In genomic region chr11:8335186-8335585, GRCh38 we compare ENCODE assay signal across 16 cellular contexts.
A peak's percentile ranks its signal among the peaks of the same experiment; 100 is the strongest.
DNase-seq lines count a peak whose midpoint lies in the region; ATAC-seq, FAIRE-seq and TF ChIP-seq lines count a peak whose summit lies in the region.
"Had no signal": no experiment of that assay in that cellular context is flagged by ENCODE, and none has a peak within 500 bp of the region (broad histone marks: within the 10 kb centered on the region; RNA-seq: fewer than 3 reads in every experiment).

No MANE protein-coding gene starts in this region.

- DNase-seq in GM23338 (ENCODE audit: low spot score) (peak; percentile 46), HEK293T (ENCODE audit: extremely low spot score) (no peak), endodermal cell (peak; percentile 78), trophoblast cell (no peak), NCI-H1930 (lab: John Stamatoyannopoulos, UW) (no peak), GM12892 (ENCODE audit: insufficient read length) (no peak)
- DNase-seq: BE2C; Caco-2; CD8-positive, alpha-beta memory T cell; DMS53; GF-D8; HCEC 1CT; KBM-7 had no signal

- H3K9me3 ChIP-seq in endodermal cell (ENCODE audit: control insufficient read depth, low read length): no peaks in the 10 kb centered on the region
- H3K9me3 ChIP-seq in trophoblast cell (ENCODE audit: insufficient read depth, low read depth, low read length): no peaks in the 10 kb centered on the region
- H3K9me3 ChIP-seq: A549, BE2C, Caco-2 had no signal

- H3K4me1 Mint-ChIP-seq in GM23338 (peaks cover 28% of the 10 kb centered on the region), endodermal cell (peaks cover 15% of the 10 kb centered on the region)

- no peaks in the 10 kb centered on the region for H3K27me3 ChIP-seq in GM23338 (ENCODE audit: insufficient read depth)
- no peaks in the 10 kb centered on the region for H3K27me3 ChIP-seq in endodermal cell (ENCODE audit: control insufficient read depth, insufficient read depth, low read length, poor library complexity, severe bottlenecking)
- no peaks in the 10 kb centered on the region for H3K27me3 ChIP-seq in trophoblast cell (ENCODE audit: insufficient read depth, low read length)
- H3K27me3 ChIP-seq: BE2C had no signal

- no peak overlapping the region for H3K14ac ChIP-seq in trophoblast cell (ENCODE audit: low read length)

- no peaks in the 10 kb centered on the region for H3K36me3 Mint-ChIP-seq in GM23338 (ENCODE audit: low read depth)
- no peaks in the 10 kb centered on the region for H3K36me3 Mint-ChIP-seq in endodermal cell (ENCODE audit: low read depth)
- H3K36me3 Mint-ChIP-seq: CD8-positive, alpha-beta memory T cell had no signal

- POLR2A ChIA-PET in HEK293T (lab: Yijun Ruan, JAX): no interaction called here

- H4K12ac ChIP-seq in trophoblast cell (ENCODE audit: low read depth, low read length): no peak overlapping the region

- H4K91ac ChIP-seq in trophoblast cell (ENCODE audit: low read depth, low read length): peak overlapping the region; percentile 3

- no peak for FAIRE-seq in GM12892 (lab: Jason Lieb, UNC)
- FAIRE-seq: A549 had no signal

- no peak overlapping the region for H2BK5ac ChIP-seq in trophoblast cell (ENCODE audit: low read depth, low read length, poor library complexity)

- H3K4me3 ChIP-seq in GM23338 (no peak overlapping the region), endodermal cell (ENCODE audit: low read length) (no peak overlapping the region), trophoblast cell (ENCODE audit: low read depth, low read length) (no peak overlapping the region)
- H3K4me3 ChIP-seq: A549, GM23248 had no signal

- H3K36me3 ChIP-seq in GM23338 (ENCODE audit: insufficient read depth) (no peaks in the 10 kb centered on the region), endodermal cell (ENCODE audit: control insufficient read depth, insufficient read depth, low read length) (no peaks in the 10 kb centered on the region), trophoblast cell (ENCODE audit: control insufficient read depth in 1 of 2, insufficient read depth in 2 of 2, low read length in 2 of 2) (no peaks in the 10 kb centered on the region)
- H3K36me3 ChIP-seq: BE2C had no signal

- no peak overlapping the region for H2BK12ac ChIP-seq in trophoblast cell (ENCODE audit: low read length)

- ATAC-seq in GM23338 (peak; percentile 30), HG02885 (IDR thresholded peaks at IDR 0.05; ENCODE audit: poor library complexity, unreplicated experiment) (no peak)
- ATAC-seq: A549 had no signal

- no peak overlapping the region for H3K23ac ChIP-seq in trophoblast cell (ENCODE audit: low read length)

- H3K9me2 ChIP-seq in GM23338 (ENCODE audit: insufficient read depth): no peaks in the 10 kb centered on the region

- H2AFZ ChIP-seq in GM23338 (no peak overlapping the region), trophoblast cell (ENCODE audit: insufficient read depth, low read length, poor library complexity) (no peak overlapping the region)
- H2AFZ ChIP-seq: GM23248 had no signal

- peaks cover 14% of the 10 kb centered on the region for H3K27me3 Mint-ChIP-seq in GM23338 (ENCODE audit: insufficient read depth, low read depth, poor library complexity)
- peaks cover 8% of the 10 kb centered on the region for H3K27me3 Mint-ChIP-seq in endodermal cell (ENCODE audit: insufficient read depth)

- H3K27ac ChIP-seq in GM23338 (ENCODE audit: low read depth) (no peak overlapping the region), endodermal cell (ENCODE audit: low read depth, low read length) (no peak overlapping the region), trophoblast cell (ENCODE audit: low read depth, low read length) (no peak overlapping the region)
- H3K27ac ChIP-seq: A549, GM23248 had no signal

- 91 to 100% methylated on average over 1 to 8 of the region's 8 CpGs for WGBS in endodermal cell (ENCODE audit: insufficient coverage in 1 of 2, insufficient read length in 1 of 2), 2 experiments
- no CpG with 5 or more reads among the region's 8 CpGs for WGBS in trophoblast cell (ENCODE audit: extremely low coverage, insufficient coverage, insufficient read length)

- H3K79me2 ChIP-seq in GM23338 (replicated peaks; ENCODE audit: insufficient read depth): no peaks in the 10 kb centered on the region
- H3K79me2 ChIP-seq in trophoblast cell (ENCODE audit: control insufficient read depth, insufficient read depth, low read length, poor library complexity): no peaks in the 10 kb centered on the region

- H3K9ac ChIP-seq in endodermal cell (ENCODE audit: extremely low read depth, low read length, poor library complexity, severe bottlenecking) (no peak overlapping the region), trophoblast cell (ENCODE audit: low read length) (no peak overlapping the region)
- H3K9ac ChIP-seq: GM23248 had no signal

- H3K79me1 ChIP-seq in trophoblast cell (ENCODE audit: low read length): no peaks in the 10 kb centered on the region

- H3K4ac ChIP-seq in trophoblast cell (ENCODE audit: low read depth, low read length): no peak overlapping the region

- H3K4me3 Mint-ChIP-seq in GM23338 (no peak overlapping the region), endodermal cell (no peak overlapping the region)
- H3K4me3 Mint-ChIP-seq: CD8-positive, alpha-beta memory T cell had no signal

- H3K9me3 Mint-ChIP-seq in GM23338 (no peaks in the 10 kb centered on the region; the same call in 2 of the 3 replicates), endodermal cell (no peaks in the 10 kb centered on the region)
- H3K9me3 Mint-ChIP-seq: CD8-positive, alpha-beta memory T cell had no signal

- no peak overlapping the region for H2AK5ac ChIP-seq in trophoblast cell (ENCODE audit: low read length)

- no peak for TF ChIP-seq POLR2A in GM12892 (IDR thresholded peaks at IDR 0.05; ENCODE audit: low read depth, low read length)

- no peak overlapping the region for H4K8ac ChIP-seq in trophoblast cell (ENCODE audit: low read depth, low read length)

- H3K18ac ChIP-seq in trophoblast cell (ENCODE audit: low read length): no peak overlapping the region

- CTCF ChIA-PET in HEK293T (lab: Yijun Ruan, JAX): no interaction called here

- H3K27ac Mint-ChIP-seq in GM23338 (no peak overlapping the region), endodermal cell (no peak overlapping the region)

- no peaks in the 10 kb centered on the region for H4K20me1 ChIP-seq in GM23338 (replicated peaks; ENCODE audit: insufficient read depth)

- H3K4me1 ChIP-seq in GM23338 (ENCODE audit: insufficient read depth) (peaks cover 5% of the 10 kb centered on the region; the same call in 1 of the 2 replicates), endodermal cell (ENCODE audit: control insufficient read depth, insufficient read depth, low read length) (no peaks in the 10 kb centered on the region), trophoblast cell (ENCODE audit: control insufficient read depth in 1 of 2, insufficient read depth in 2 of 2, low read length in 2 of 2) (peaks cover 22 to 23% of the 10 kb centered on the region in 2 experiments)
- H3K4me1 ChIP-seq: BE2C, Caco-2 had no signal

- TF ChIP-seq CTCF in GM23338 (conservative IDR thresholded peaks at IDR 0.05; ENCODE audit: low read depth in 2 of 2): no peak
- TF ChIP-seq CTCF in endodermal cell (conservative IDR thresholded peaks at IDR 0.05): no peak

- H3K4me2 ChIP-seq in GM23338 (no peak overlapping the region), trophoblast cell (ENCODE audit: low read length) (no peak overlapping the region)
- H3K4me2 ChIP-seq: A549 had no signal

- no peaks in the 10 kb centered on the region for H3F3A ChIP-seq in GM23338 (replicated peaks; ENCODE audit: low read depth)

- no peak overlapping the region for H2BK120ac ChIP-seq in trophoblast cell (ENCODE audit: insufficient read depth, low read length, poor library complexity)

TF ChIP-seq in GM23338, 12 proteins besides CTCF, POLR2A, EP300 and RAD21:
- TF ChIP-seq JUNB (IDR thresholded peaks at IDR 0.05; ENCODE audit: unreplicated experiment) (no peak), POLR2AphosphoS5 (IDR thresholded peaks at IDR 0.05; ENCODE audit: low read depth) (no peak)

TF ChIP-seq in HEK293T, 16 proteins besides CTCF, POLR2A, EP300 and RAD21:
- TF ChIP-seq PKNOX1 (IDR thresholded peaks at IDR 0.05) (peak; percentile 78), SP1 (IDR thresholded peaks at IDR 0.05) (no peak)

Comparison
In these comparisons a context has a peak if more than half of its experiments do, and no peak if none do; other contexts are left out.
1. DNase-seq: peak in GM23338 (single experiment) and endodermal cell (single experiment); none in HEK293T (single experiment), trophoblast cell (0 of 2), NCI-H1930 (0 of 2) and GM12892 (single experiment).